1 cellular context compared by ENCODE assay signal in the genomic region with DNA sequence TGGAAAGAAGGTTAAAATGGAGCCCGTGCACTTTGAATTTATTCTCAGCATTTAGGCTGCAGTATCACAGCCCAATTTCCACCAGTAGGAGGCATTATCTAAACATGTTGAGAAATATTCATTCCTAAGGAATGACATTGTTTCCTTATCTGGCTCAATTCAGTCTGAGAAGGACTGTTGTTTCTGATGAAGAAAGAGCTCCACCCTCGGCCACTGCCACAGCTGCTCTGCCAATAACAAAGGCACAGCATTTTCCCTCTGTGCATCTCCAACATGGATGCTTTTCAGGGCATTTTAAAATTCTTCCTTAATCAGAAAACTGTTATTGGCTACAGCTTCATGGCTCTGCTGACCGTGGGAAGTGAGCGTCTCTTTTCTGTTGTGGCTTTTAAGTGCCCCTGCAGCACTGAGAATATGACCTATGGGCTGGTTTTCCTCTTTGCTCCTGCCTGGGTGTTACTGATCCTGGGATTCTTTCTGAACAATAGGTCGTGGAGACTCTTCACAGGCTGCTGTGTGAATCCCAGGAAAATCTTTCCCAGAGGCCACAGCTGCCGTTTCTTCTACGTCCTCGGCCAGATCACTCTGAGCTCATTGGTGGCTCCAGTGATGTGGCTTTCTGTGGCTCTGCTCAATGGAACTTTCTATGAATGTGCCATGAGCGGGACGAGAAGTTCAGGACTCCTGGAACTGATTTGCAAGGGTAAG.
TF ChIP-seq lines count a peak whose summit lies in the region.

A gene with protein sequence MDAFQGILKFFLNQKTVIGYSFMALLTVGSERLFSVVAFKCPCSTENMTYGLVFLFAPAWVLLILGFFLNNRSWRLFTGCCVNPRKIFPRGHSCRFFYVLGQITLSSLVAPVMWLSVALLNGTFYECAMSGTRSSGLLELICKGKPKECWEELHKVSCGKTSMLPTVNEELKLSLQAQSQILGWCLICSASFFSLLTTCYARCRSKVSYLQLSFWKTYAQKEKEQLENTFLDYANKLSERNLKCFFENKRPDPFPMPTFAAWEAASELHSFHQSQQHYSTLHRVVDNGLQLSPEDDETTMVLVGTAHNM (plus strand): TSS at position 216 of the 708 bp plus-strand sequence. CDS start 58 bp downstream, at position 274.

TF ChIP-seq in H1, 55 proteins besides CTCF, POLR2A, EP300 and RAD21 (continued from another document):
- TF ChIP-seq CBX5 (IDR thresholded peaks at IDR 0.05; ENCODE audit: low read depth, low read length) = no peak
- TF ChIP-seq SP2 (IDR thresholded peaks at IDR 0.05; ENCODE audit: low read length) = no peak
- TF ChIP-seq JUN (IDR thresholded peaks at IDR 0.05; ENCODE audit: low read depth, low read length) = no peak
- TF ChIP-seq, protein P1, sequence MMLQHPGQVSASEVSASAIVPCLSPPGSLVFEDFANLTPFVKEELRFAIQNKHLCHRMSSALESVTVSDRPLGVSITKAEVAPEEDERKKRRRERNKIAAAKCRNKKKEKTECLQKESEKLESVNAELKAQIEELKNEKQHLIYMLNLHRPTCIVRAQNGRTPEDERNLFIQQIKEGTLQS (IDR thresholded peaks at IDR 0.05; ENCODE audit: insufficient read depth, low read depth, low read length) = no peak
